2 cellular contexts compared by ENCODE assay signal in the genomic region with DNA sequence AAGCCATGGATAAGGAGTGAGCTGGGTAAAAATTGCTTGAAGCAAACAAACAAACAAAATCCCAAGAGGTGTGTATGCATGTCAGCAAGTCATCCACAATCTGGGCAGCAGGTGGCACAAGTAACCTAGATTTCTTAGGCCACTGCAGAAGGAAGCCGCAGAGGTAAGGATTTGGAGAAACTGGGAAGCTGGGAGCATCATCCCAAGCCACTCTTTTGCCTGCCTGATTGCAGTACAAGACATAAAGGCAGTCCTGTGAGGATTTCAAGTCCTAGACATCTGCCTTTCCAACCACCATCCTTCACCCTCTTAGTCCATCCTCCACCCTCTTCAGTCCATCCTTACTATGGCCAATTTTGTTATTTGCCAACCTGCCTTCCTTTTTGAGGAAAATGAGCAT.
TF ChIP-seq lines count a peak whose summit lies in the region.

No MANE protein-coding gene starts in this region.

TF ChIP-seq in Ishikawa, 13 proteins besides CTCF, POLR2A, EP300 and RAD21 (continued from another document):
- TF ChIP-seq, protein P1, sequence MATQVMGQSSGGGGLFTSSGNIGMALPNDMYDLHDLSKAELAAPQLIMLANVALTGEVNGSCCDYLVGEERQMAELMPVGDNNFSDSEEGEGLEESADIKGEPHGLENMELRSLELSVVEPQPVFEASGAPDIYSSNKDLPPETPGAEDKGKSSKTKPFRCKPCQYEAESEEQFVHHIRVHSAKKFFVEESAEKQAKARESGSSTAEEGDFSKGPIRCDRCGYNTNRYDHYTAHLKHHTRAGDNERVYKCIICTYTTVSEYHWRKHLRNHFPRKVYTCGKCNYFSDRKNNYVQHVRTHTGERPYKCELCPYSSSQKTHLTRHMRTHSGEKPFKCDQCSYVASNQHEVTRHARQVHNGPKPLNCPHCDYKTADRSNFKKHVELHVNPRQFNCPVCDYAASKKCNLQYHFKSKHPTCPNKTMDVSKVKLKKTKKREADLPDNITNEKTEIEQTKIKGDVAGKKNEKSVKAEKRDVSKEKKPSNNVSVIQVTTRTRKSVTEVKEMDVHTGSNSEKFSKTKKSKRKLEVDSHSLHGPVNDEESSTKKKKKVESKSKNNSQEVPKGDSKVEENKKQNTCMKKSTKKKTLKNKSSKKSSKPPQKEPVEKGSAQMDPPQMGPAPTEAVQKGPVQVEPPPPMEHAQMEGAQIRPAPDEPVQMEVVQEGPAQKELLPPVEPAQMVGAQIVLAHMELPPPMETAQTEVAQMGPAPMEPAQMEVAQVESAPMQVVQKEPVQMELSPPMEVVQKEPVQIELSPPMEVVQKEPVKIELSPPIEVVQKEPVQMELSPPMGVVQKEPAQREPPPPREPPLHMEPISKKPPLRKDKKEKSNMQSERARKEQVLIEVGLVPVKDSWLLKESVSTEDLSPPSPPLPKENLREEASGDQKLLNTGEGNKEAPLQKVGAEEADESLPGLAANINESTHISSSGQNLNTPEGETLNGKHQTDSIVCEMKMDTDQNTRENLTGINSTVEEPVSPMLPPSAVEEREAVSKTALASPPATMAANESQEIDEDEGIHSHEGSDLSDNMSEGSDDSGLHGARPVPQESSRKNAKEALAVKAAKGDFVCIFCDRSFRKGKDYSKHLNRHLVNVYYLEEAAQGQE (IDR thresholded peaks at IDR 0.05; ENCODE audit: low read depth) = no peak
- TF ChIP-seq NFIC (IDR thresholded peaks at IDR 0.05) (no peak), YY1 (IDR thresholded peaks at IDR 0.05; ENCODE audit: low read depth) (no peak), TAF1 (IDR thresholded peaks at IDR 0.05; ENCODE audit: low read depth) (no peak), CEBPB (IDR thresholded peaks at IDR 0.05) (no peak), FOXM1 (IDR thresholded peaks at IDR 0.05; ENCODE audit: borderline replicate concordance, low read depth) (no peak), EGR1 (IDR thresholded peaks at IDR 0.05) (no peak), CREB1 (IDR thresholded peaks at IDR 0.05; ENCODE audit: low read depth) (no peak), TEAD4 (IDR thresholded peaks at IDR 0.05) (no peak)
- TF ChIP-seq, protein P2, sequence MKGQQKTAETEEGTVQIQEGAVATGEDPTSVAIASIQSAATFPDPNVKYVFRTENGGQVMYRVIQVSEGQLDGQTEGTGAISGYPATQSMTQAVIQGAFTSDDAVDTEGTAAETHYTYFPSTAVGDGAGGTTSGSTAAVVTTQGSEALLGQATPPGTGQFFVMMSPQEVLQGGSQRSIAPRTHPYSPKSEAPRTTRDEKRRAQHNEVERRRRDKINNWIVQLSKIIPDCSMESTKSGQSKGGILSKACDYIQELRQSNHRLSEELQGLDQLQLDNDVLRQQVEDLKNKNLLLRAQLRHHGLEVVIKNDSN (IDR thresholded peaks at IDR 0.05) = no peak
- TF ChIP-seq, protein P3, sequence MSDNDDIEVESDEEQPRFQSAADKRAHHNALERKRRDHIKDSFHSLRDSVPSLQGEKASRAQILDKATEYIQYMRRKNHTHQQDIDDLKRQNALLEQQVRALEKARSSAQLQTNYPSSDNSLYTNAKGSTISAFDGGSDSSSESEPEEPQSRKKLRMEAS (IDR thresholded peaks at IDR 0.05) = no peak

TF ChIP-seq in liver, 16 proteins besides CTCF, POLR2A, EP300 and RAD21 (continued from another document):
- TF ChIP-seq, protein P1 (IDR thresholded peaks at IDR 0.05) = no peak
- TF ChIP-seq FOXA2 (IDR thresholded peaks at IDR 0.05) (no peak), HNF4G (IDR thresholded peaks at IDR 0.05) (no peak), TAF1 (conservative IDR thresholded peaks at IDR 0.05) (no peak)
